Comparison of ENCODE assay signal across 19 cellular contexts in the genomic region with DNA sequence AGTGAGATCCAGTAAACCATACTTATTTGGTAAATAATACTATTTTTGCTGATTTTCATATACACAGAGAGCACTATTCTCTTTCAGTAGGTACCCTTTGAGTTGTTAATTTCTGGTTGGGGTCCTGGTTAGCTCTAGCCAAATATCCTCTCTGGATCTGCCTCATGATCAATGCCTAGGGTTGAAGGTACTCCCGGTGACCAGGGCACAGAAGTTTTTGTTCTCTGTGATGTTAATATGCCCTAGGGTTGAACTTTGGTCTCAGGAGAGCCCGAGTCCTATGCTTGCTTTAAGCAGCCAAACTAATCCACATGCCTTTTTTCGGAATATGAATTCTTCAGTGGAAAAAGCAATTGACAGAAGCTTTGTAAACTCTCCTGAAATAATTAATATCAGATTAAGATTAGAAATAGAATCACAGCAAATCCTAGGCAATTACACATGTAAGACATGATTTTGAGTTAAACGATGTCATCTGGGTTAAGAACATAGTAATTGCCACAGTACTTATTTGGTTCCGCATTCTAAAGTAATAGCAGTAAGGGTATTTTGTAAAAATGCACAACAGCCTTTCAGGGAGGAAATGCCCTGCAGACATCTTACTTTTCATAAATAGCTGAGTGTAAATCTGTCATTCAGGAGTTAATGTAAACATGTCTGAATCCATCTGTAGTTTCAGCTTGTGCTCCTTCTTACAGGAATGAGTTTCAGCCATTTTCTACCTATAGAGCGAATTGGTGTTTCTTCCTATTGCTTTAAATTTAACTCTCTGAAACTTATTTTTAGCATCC. TPM values are rescaled to one million over a fixed set of nuclear protein-coding genes. Genes with fewer than 3 reads are reported as not detected.
"Had no signal": no experiment of that assay in that cellular context is flagged by ENCODE, and none has a peak within 500 bp of the region (broad histone marks: within the 10 kb centered on the region; RNA-seq: fewer than 3 reads in every experiment).

No MANE protein-coding gene starts in this region.

- DNase-seq: activated CD4-positive, alpha-beta T cell treated with anti-CD3 and anti-CD28 coated beads, Interleukin-2, amount 10 ng/mL, durations not matched to agents 7 days and 5 days; activated CD4-positive, CD25-positive, alpha-beta regulatory T cell; activated effector memory CD4-positive, alpha-beta T cell treated with Interleukin-2 at 50 U/mL for 16 hours; amniotic stem cell; body of pancreas; central memory CD4-positive, alpha-beta T cell; effector memory CD8-positive, alpha-beta T cell; hippocampal formation; immature natural killer cell; left colon; nephron progenitor cell; stimulated activated CD4-positive, alpha-beta T cell treated with anti-CD3 and anti-CD28 coated beads, Interleukin-15, amount 100 ng/mL, for 24 hours; stimulated activated CD4-positive, alpha-beta T cell treated with anti-CD3 and anti-CD28 coated beads, Interleukin-4, amount 100 ng/mL, for 24 hours; stimulated activated naive CD8-positive, alpha-beta T cell treated with anti-CD3 and anti-CD28 coated beads, Interleukin-15, amount 100 ng/mL, for 72 hours; T-helper 2 cell; uterus had no signal

- H3K27ac ChIP-seq: body of pancreas, epithelial cell of prostate, thoracic aorta, uterus had no signal

- H3K4me3 ChIP-seq: body of pancreas, thoracic aorta, uterus had no signal

- ATAC-seq: activated naive CD4-positive, alpha-beta T cell treated with anti-CD3 and anti-CD28 coated beads, Interleukin-2, amount 50 U/mL, for 72 hours; body of pancreas; effector memory CD8-positive, alpha-beta T cell; left colon; stimulated activated naive CD8-positive, alpha-beta T cell treated with anti-CD3 and anti-CD28 coated beads, Interleukin-15, amount 100 ng/mL, for 72 hours had no signal

- H3K36me3 ChIP-seq: thoracic aorta, uterus had no signal

- H3K9me3 ChIP-seq: body of pancreas, thoracic aorta, uterus had no signal

- H3K27me3 ChIP-seq: body of pancreas, uterus had no signal

- H3K4me1 ChIP-seq: uterus had no signal

RNA-seq across cellular contexts. Expression of a gene that starts 58.3 kb away (rescaled TPM):
- total RNA-seq: activated CD4-positive, alpha-beta T cell treated with anti-CD3 and anti-CD28 coated beads, Interleukin-2, amount 10 ng/mL, durations not matched to agents 7 days and 5 days; activated naive CD4-positive, alpha-beta T cell treated with anti-CD3 and anti-CD28 coated beads, Interleukin-2, amount 50 U/mL, for 72 hours had no signal
